8 cellular contexts compared by ENCODE assay signal in genomic region chr3:120567370-120568197, GRCh38. TPM values are rescaled to one million over a fixed set of nuclear protein-coding genes. Genes with fewer than 3 reads are reported as not detected.
DNase-seq lines count a peak whose midpoint lies in the region; ATAC-seq and TF ChIP-seq lines count a peak whose summit lies in the region.

No MANE protein-coding gene starts in this region.

- H3K27me3 Mint-ChIP-seq in activated CD8-positive, alpha-beta T cell treated with anti-CD3 and anti-CD28 coated beads for 36 hours = peaks cover 2% of the 10 kb centered on the region

- WGBS in sigmoid colon, 2 donors = 43 to 45% methylated on average over 8 of the region's 8 CpGs

- H3K27me3 ChIP-seq in sigmoid colon = no peaks in the 10 kb centered on the region

- H3K4me1 ChIP-seq in sigmoid colon = peaks cover 0 to 27% (median 18%) of the 10 kb centered on the region in 4 donors

- H3K9me3 Mint-ChIP-seq in activated CD8-positive, alpha-beta T cell treated with anti-CD3 and anti-CD28 coated beads for 36 hours = no peaks in the 10 kb centered on the region

- no peak overlapping the region for H3K27ac Mint-ChIP-seq in activated CD8-positive, alpha-beta T cell treated with anti-CD3 and anti-CD28 coated beads for 36 hours

- H3K36me3 ChIP-seq in sigmoid colon = no peaks in the 10 kb centered on the region

- no peak for TF ChIP-seq EP300 in sigmoid colon (IDR thresholded peaks at IDR 0.05)

- no peaks in the 10 kb centered on the region for H3K4me1 Mint-ChIP-seq in activated CD8-positive, alpha-beta T cell treated with anti-CD3 and anti-CD28 coated beads for 36 hours (ENCODE audit: low read depth)

- no peak for TF ChIP-seq POLR2A in sigmoid colon (IDR thresholded peaks at IDR 0.05)

- POLR2A ChIA-PET in activated CD8-positive, alpha-beta T cell treated with anti-CD3 and anti-CD28 coated beads for 36 hours (lab: Charles Lee) = interaction anchor here (0.6 to 0.9 kb wide), 3 partner anchors 24 to 986 kb away, joined by 3 to 4 read pairs (median 3); partner anchors contain the start of gene NDUFB4

- CTCF ChIA-PET in activated CD8-positive, alpha-beta T cell treated with anti-CD3 and anti-CD28 coated beads for 36 hours (lab: Charles Lee) = interaction anchor here (0.6 to 3.1 kb wide), 14 partner anchors 10 to 324 kb away, joined by 3 to 31 read pairs (median 3); partner anchors contain the start of gene NDUFB4

- H3K9me3 ChIP-seq in sigmoid colon = no peaks in the 10 kb centered on the region

- intact Hi-C loops in activated CD8-positive, alpha-beta T cell treated with anti-CD3 and anti-CD28 coated beads for 36 hours (cut with micrococcal nuclease) = no loop called here
- intact Hi-C loops in left cardiac atrium (cut with DNase I) (no loop called here), sigmoid colon (cut with DNase I) (loop anchor here (10.0 kb wide), 1 partner anchor 473 kb away; the partner anchor contains the start of gene GSK3B)

- H3K4me3 ChIP-seq in AG10803 (ENCODE audit: low read length) = peak overlapping the region; percentile 19; the same call in 1 of the 2 replicates
- peak overlapping the region in 3 of 4 donors; percentile 10 to 30 (median 25) for H3K4me3 ChIP-seq in sigmoid colon

- peak; percentile 58 for TF ChIP-seq CTCF in AG10803 (conservative IDR thresholded peaks at IDR 0.05; ENCODE audit: low read length)
- peak; percentile 22 for TF ChIP-seq CTCF in activated CD8-positive, alpha-beta T cell treated with anti-CD3 and anti-CD28 coated beads for 36 hours (IDR thresholded peaks at IDR 0.05)
- TF ChIP-seq CTCF in sigmoid colon (IDR thresholded peaks at IDR 0.05) = peak in 3 of 4 experiments; percentile 10 to 47 (median 42)

- ATAC-seq in GM18870 (IDR thresholded peaks at IDR 0.05; ENCODE audit: unreplicated experiment) (peak; percentile 81), left cardiac atrium (peak; percentile 81 to 82), GM19455 (IDR thresholded peaks at IDR 0.05; ENCODE audit: unreplicated experiment) (no peak)
- peak; percentile 53 for ATAC-seq in activated CD8-positive, alpha-beta T cell treated with anti-CD3 and anti-CD28 coated beads for 36 hours

- peak overlapping the region; percentile 12 to 67 (median 56) for H3K27ac ChIP-seq in sigmoid colon

- H3K4me3 Mint-ChIP-seq in activated CD8-positive, alpha-beta T cell treated with anti-CD3 and anti-CD28 coated beads for 36 hours = peak overlapping the region; percentile 5

- no peaks in the 10 kb centered on the region for H3K36me3 Mint-ChIP-seq in activated CD8-positive, alpha-beta T cell treated with anti-CD3 and anti-CD28 coated beads for 36 hours (ENCODE audit: low read depth)

- DNase-seq in AG10803 (ENCODE audit: low read depth) (peak; percentile 43), NCI-H146 treated with DMSO at 0.1 percent for 48 hours (lab: John Stamatoyannopoulos, UW; ENCODE audit: unreplicated experiment) (peak; percentile 44), left cardiac atrium (no peak), sigmoid colon (peak; percentile 73), epidermal melanocyte (ENCODE audit: insufficient read length, low spot score) (no peak)
- peak; percentile 15 for DNase-seq in activated CD8-positive, alpha-beta T cell treated with anti-CD3 and anti-CD28 coated beads for 36 hours

RNA-seq across cellular contexts. Expression of gene NDUFB4, which starts 28.6 kb away (rescaled TPM):
- 100 to 1,000 TPM; 147 to 162 TPM for total RNA-seq in activated CD8-positive, alpha-beta T cell treated with anti-CD3 and anti-CD28 coated beads for 36 hours
- total RNA-seq in left cardiac atrium = 100 to 1,000 TPM; 285 to 331 TPM
- 100 to 1,000 TPM in 2 of 4 donors, 10 to 100 TPM in 2; 72.3 to 148 (median 113) TPM for total RNA-seq in sigmoid colon
- polyA plus RNA-seq in sigmoid colon = 100 to 1,000 TPM; 258 to 335 (median 329) TPM

Comparison
In these comparisons a context has a peak if more than half of its experiments do, and no peak if none do; other contexts are left out.
1. DNase-seq: peak in AG10803 (single experiment), NCI-H146 treated with DMSO at 0.1 percent for 48 hours (single experiment), activated CD8-positive, alpha-beta T cell treated with anti-CD3 and anti-CD28 coated beads for 36 hours (single experiment) and sigmoid colon (single experiment); none in left cardiac atrium (single experiment) and epidermal melanocyte (single experiment).
2. Peak in every context shown above with its lines, with median percentiles within 50 percentile points of each other: CTCF ChIP-seq.